9 cellular contexts compared by ENCODE assay signal in the genomic region with DNA sequence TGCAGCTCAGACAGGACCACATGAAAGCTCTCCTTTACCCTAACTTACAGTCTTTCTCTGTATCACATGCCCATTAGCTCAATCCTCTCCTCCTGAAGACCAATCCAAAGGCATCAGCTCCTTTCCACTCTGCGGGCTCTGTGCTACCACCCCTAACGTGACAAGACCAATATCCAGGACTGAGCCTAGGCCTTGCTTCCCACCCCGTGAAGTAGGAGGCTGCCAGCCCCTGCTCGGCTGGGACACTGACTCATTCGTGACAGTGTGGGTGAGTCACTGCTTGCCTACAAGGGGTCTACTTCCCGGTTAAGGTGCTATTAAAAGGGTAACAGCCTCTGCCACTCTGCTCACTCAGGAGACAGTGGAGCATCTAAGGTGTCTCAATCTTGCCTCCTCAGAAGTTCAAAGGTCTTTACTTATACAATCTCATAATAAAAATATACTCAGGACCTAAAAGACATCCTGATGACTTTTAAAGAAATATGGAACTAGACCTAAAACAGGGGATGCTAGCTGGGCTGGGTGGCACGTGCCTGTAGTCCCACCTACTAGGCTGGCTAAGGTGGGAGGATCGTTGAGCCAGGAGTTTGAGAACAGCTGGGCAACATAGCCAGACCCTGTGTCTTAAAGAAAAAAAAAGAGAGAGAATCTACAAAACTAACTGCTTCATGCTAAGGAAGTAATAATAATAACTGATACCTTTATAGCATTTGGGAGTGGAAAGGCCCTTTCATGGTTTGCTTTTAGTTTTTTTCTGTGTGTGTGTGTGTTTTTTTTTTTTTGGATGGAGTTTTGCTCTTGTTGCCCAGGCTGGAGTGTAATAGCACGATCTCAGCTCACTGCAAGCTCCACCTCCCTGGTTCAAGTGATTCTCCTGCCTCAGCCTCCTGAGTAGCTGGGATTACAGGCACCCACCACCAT. TPM values are rescaled to one million over a fixed set of nuclear protein-coding genes. Genes with fewer than 3 reads are reported as not detected.
A peak's percentile ranks its signal among the peaks of the same experiment; 100 is the strongest.
DNase-seq lines count a peak whose midpoint lies in the region; ATAC-seq and TF ChIP-seq lines count a peak whose summit lies in the region.
"Had no signal": no experiment of that assay in that cellular context is flagged by ENCODE, and none has a peak within 500 bp of the region (broad histone marks: within the 10 kb centered on the region; RNA-seq: fewer than 3 reads in every experiment).

No MANE protein-coding gene starts in this region.

- H3K4me3 Mint-ChIP-seq in activated T-helper 2 cell treated with anti-CD3 and anti-CD28 coated beads, Interferon-gamma antibody, Interleukin-2, Interleukin-4, amounts not matched to agents 10 μg/mL and 5 μg/mL and 100 μg/mL, durations not matched to agents 14 hours and 24 hours and 36 hours (ENCODE audit: low read depth): no peak overlapping the region
- H3K4me3 Mint-ChIP-seq: memory B cell had no signal

- H3K4me3 ChIP-seq in SK-N-SH (ENCODE audit: low read depth in 2 of 2, low read length in 1 of 2): no peak overlapping the region

- POLR2A ChIA-PET in SK-N-SH (lab: Yijun Ruan, JAX): no interaction called here

- no peaks in the 10 kb centered on the region for H3K79me2 ChIP-seq in SK-N-SH (ENCODE audit: insufficient read depth)

- no peak overlapping the region for H3K27ac Mint-ChIP-seq in activated T-helper 2 cell treated with anti-CD3 and anti-CD28 coated beads, Interferon-gamma antibody, Interleukin-2, Interleukin-4, amounts not matched to agents 10 μg/mL and 5 μg/mL and 100 μg/mL, durations not matched to agents 14 hours and 24 hours and 36 hours
- H3K27ac Mint-ChIP-seq: memory B cell had no signal

- H3F3A ChIP-seq in SK-N-SH (replicated peaks; ENCODE audit: insufficient read depth): peaks cover 48% of the 10 kb centered on the region

- no peaks in the 10 kb centered on the region for H3K27me3 ChIP-seq in SK-N-SH (ENCODE audit: insufficient read depth)

- no peaks in the 10 kb centered on the region for H3K9me3 ChIP-seq in SK-N-SH

- no peak for TF ChIP-seq CTCF in SK-N-SH (IDR thresholded peaks at IDR 0.05)
- no peak for TF ChIP-seq CTCF in GM20000 (IDR thresholded peaks at IDR 0.05; ENCODE audit: extremely low read depth, missing control alignments)

- peak overlapping the region; percentile 51 for H3K4me2 ChIP-seq in SK-N-SH

- H3K4me1 Mint-ChIP-seq in activated T-helper 2 cell treated with anti-CD3 and anti-CD28 coated beads, Interferon-gamma antibody, Interleukin-2, Interleukin-4, amounts not matched to agents 10 μg/mL and 5 μg/mL and 100 μg/mL, durations not matched to agents 14 hours and 24 hours and 36 hours (ENCODE audit: low read depth): peaks cover 15% of the 10 kb centered on the region

- CTCF ChIA-PET in SK-N-SH (lab: Yijun Ruan, JAX): interaction anchor here (1.2 to 2.0 kb wide), 4 partner anchors 16 to 245 kb away, joined by 3 to 6 read pairs (median 5); no protein-coding TSS in a partner anchor

- H3K27me3 Mint-ChIP-seq in activated T-helper 2 cell treated with anti-CD3 and anti-CD28 coated beads, Interferon-gamma antibody, Interleukin-2, Interleukin-4, amounts not matched to agents 10 μg/mL and 5 μg/mL and 100 μg/mL, durations not matched to agents 14 hours and 24 hours and 36 hours (ENCODE audit: low read depth): peaks cover 1% of the 10 kb centered on the region

- H3K36me3 ChIP-seq in SK-N-SH (replicated peaks in 1 of 2; ENCODE audit: control insufficient read depth in 1 of 2, insufficient read depth in 2 of 2, low read length in 1 of 2): no peaks in the 10 kb centered on the region

- intact Hi-C loops in activated T-helper 2 cell treated with anti-CD3 and anti-CD28 coated beads, Interferon-gamma antibody, Interleukin-2, Interleukin-4, amounts not matched to agents 10 μg/mL and 5 μg/mL and 100 μg/mL, durations not matched to agents 14 hours and 24 hours and 36 hours (cut with micrococcal nuclease): no loop called here

- TF ChIP-seq EP300 in SK-N-SH (IDR thresholded peaks at IDR 0.05; ENCODE audit: borderline replicate concordance in 1 of 2, low read depth in 1 of 2, low read length in 1 of 2): 0 out of 4 replicates have a peak, but pooled peaks of 1 of the 2 experiments have one; percentile 60

- peak overlapping the region; percentile 51 for H3K9ac ChIP-seq in SK-N-SH

- ATAC-seq in GM19395 (IDR thresholded peaks at IDR 0.05; ENCODE audit: unreplicated experiment): no peak

- H3K9me2 ChIP-seq in SK-N-SH: no peaks in the 10 kb centered on the region

- WGBS in SK-N-SH (ENCODE audit: low lambda C conversion rate): 49% methylated on average over 9 of the region's 9 CpGs

- no peaks in the 10 kb centered on the region for H3K36me3 Mint-ChIP-seq in activated T-helper 2 cell treated with anti-CD3 and anti-CD28 coated beads, Interferon-gamma antibody, Interleukin-2, Interleukin-4, amounts not matched to agents 10 μg/mL and 5 μg/mL and 100 μg/mL, durations not matched to agents 14 hours and 24 hours and 36 hours (ENCODE audit: low read depth)
- H3K36me3 Mint-ChIP-seq: memory B cell had no signal

- peak overlapping the region; percentile 35; the same call in 1 of the 2 replicates for H2AFZ ChIP-seq in SK-N-SH (ENCODE audit: low read depth)

- DNase-seq in H4 (ENCODE audit: low spot score): peak; percentile 79
- DNase-seq in SK-N-SH: no peak
- DNase-seq in fibroblast of the conjunctiva (ENCODE audit: low read depth): peak; percentile 40
- DNase-seq in stimulated activated CD4-positive, alpha-beta T cell treated with anti-CD3 and anti-CD28 coated beads, Interleukin-4, amount 100 ng/mL, for 4 hours: peak; percentile 23 to 54
- no peak for DNase-seq in mucosa of gallbladder (ENCODE audit: low spot score)
- no peak for DNase-seq in GM20000 (ENCODE audit: low spot score)
- DNase-seq in activated T-helper 2 cell treated with anti-CD3 and anti-CD28 coated beads, Interferon-gamma antibody, Interleukin-2, Interleukin-4, amounts not matched to agents 10 μg/mL and 5 μg/mL and 100 μg/mL, durations not matched to agents 14 hours and 24 hours and 36 hours (ENCODE audit: low spot score): no peak

- no peaks in the 10 kb centered on the region for H3K9me3 Mint-ChIP-seq in activated T-helper 2 cell treated with anti-CD3 and anti-CD28 coated beads, Interferon-gamma antibody, Interleukin-2, Interleukin-4, amounts not matched to agents 10 μg/mL and 5 μg/mL and 100 μg/mL, durations not matched to agents 14 hours and 24 hours and 36 hours
- H3K9me3 Mint-ChIP-seq: memory B cell had no signal

- peak overlapping the region in 1 of 2 experiments; percentile 93; a peak in 2 of 4 replicates for H3K27ac ChIP-seq in SK-N-SH (ENCODE audit: low read depth in 2 of 2, low read length in 1 of 2)

- H3K4me1 ChIP-seq in SK-N-SH (ENCODE audit: control insufficient read depth in 1 of 2, insufficient read depth in 2 of 2, low read depth in 1 of 2, low read length in 1 of 2): peaks cover 2 to 42% of the 10 kb centered on the region in 2 experiments; a peak in 3 of 4 replicates

- H4K20me1 ChIP-seq in SK-N-SH (ENCODE audit: insufficient read depth): no peaks in the 10 kb centered on the region

- TF ChIP-seq RAD21 in SK-N-SH (IDR thresholded peaks at IDR 0.05; ENCODE audit: low read length): no peak

TF ChIP-seq in SK-N-SH, 30 proteins besides CTCF, POLR2A, EP300 and RAD21:
- peak; percentile 58 for TF ChIP-seq NFIC (IDR thresholded peaks at IDR 0.05; ENCODE audit: borderline replicate concordance)
- TF ChIP-seq TCF12 (IDR thresholded peaks at IDR 0.05): peak; percentile 70
- TF ChIP-seq FOXJ3 (CRISPR knock-in tag; IDR thresholded peaks at IDR 0.05): no peak
- TF ChIP-seq MXI1 (IDR thresholded peaks at IDR 0.05; ENCODE audit: low read depth, low read length): no peak
- TF ChIP-seq FOSL2 (IDR thresholded peaks at IDR 0.05; ENCODE audit: borderline replicate concordance, low read depth): peak; percentile 99
- no peak for TF ChIP-seq RCOR1 (IDR thresholded peaks at IDR 0.05; ENCODE audit: low read length)
- no peak for TF ChIP-seq TEAD4 (IDR thresholded peaks at IDR 0.05; ENCODE audit: borderline replicate concordance, insufficient read depth)
- no peak for TF ChIP-seq FOXM1 (IDR thresholded peaks at IDR 0.05; ENCODE audit: low read depth)
- TF ChIP-seq, protein P1, sequence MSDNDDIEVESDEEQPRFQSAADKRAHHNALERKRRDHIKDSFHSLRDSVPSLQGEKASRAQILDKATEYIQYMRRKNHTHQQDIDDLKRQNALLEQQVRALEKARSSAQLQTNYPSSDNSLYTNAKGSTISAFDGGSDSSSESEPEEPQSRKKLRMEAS (IDR thresholded peaks at IDR 0.05; ENCODE audit: low read depth): peak; percentile 48; the same call in 1 of the 2 replicates
- peak; percentile 56; the same call in 1 of the 2 replicates for TF ChIP-seq ELF1 (IDR thresholded peaks at IDR 0.05)
- TF ChIP-seq PBX3 (IDR thresholded peaks at IDR 0.05): peak; percentile 62
- peak; percentile 94 for TF ChIP-seq JUND (IDR thresholded peaks at IDR 0.05)

RNA-seq across cellular contexts. Expression of gene TMEM44, which starts 55.0 kb away (rescaled TPM):
- 6.6 and 8.4 TPM in 2 replicates for total RNA-seq in H4 (2014; rRNA removed; shearing (Covaris generic))
- 22.6 and 26.1 TPM in 2 replicates for polyA plus RNA-seq in SK-N-SH (2012; rRNA removed)
- polyA plus RNA-seq in SK-N-SH (2012; cell fraction: cytosol; rRNA removed): 10.9 and 14.7 TPM in 2 replicates
- polyA plus RNA-seq in SK-N-SH (2012; cell fraction: nucleus; rRNA removed): 98.9 and 101 TPM in 2 replicates
- 20.2 TPM for total RNA-seq in mucosa of gallbladder
- 9.3 and 9.4 TPM in 2 replicates for total RNA-seq in activated T-helper 2 cell treated with anti-CD3 and anti-CD28 coated beads, Interferon-gamma antibody, Interleukin-2, Interleukin-4, amounts not matched to agents 10 μg/mL and 5 μg/mL and 100 μg/mL, durations not matched to agents 14 hours and 24 hours and 36 hours

Comparison
In these comparisons a context has a peak if more than half of its experiments do, and no peak if none do; other contexts are left out.
1. DNase-seq: peak in H4 (single experiment), fibroblast of the conjunctiva (single experiment) and stimulated activated CD4-positive, alpha-beta T cell treated with anti-CD3 and anti-CD28 coated beads, Interleukin-4, amount 100 ng/mL, for 4 hours (2 of 2); none in SK-N-SH (single experiment), mucosa of gallbladder (single experiment), GM20000 (single experiment) and activated T-helper 2 cell treated with anti-CD3 and anti-CD28 coated beads, Interferon-gamma antibody, Interleukin-2, Interleukin-4, amounts not matched to agents 10 μg/mL and 5 μg/mL and 100 μg/mL, durations not matched to agents 14 hours and 24 hours and 36 hours (single experiment).